Comparison of ENCODE assay signal across 1 cellular context in genomic region chr10:14954001-14954770, GRCh38.
TF ChIP-seq lines count a peak whose summit lies in the region.

DCLRE1C (minus strand) TSS chr10:14954096; CDS start chr10:14954010, 86 bp downstream.

TF ChIP-seq in HepG2, 621 proteins besides CTCF, POLR2A, EP300 and RAD21 (continued from another document and continues in another):
- TF ChIP-seq ZNF142 (CRISPR knock-in tag; IDR thresholded peaks at IDR 0.05) (peak; percentile 97), TBP (CRISPR knock-in tag; IDR thresholded peaks at IDR 0.05) (no peak), MYPOP (CRISPR knock-in tag; IDR thresholded peaks at IDR 0.05) (peak; percentile 98), GZF1 (CRISPR knock-in tag; IDR thresholded peaks at IDR 0.05) (peak; percentile 90), MTA3 (CRISPR knock-in tag; IDR thresholded peaks at IDR 0.05) (no peak), PCBP1 (IDR thresholded peaks at IDR 0.05; ENCODE audit: borderline replicate concordance, low read depth, low read length) (0 out of 2 replicates have a peak, but pooled peaks have one; percentile 84), MAFK (conservative IDR thresholded peaks at IDR 0.05 in 1 of 2, IDR thresholded peaks at IDR 0.05 in 1 of 2; ENCODE audit: low read length in 2 of 2) (no peak), ZNF17 (CRISPR knock-in tag; IDR thresholded peaks at IDR 0.05) (no peak), NFRKB (IDR thresholded peaks at IDR 0.05) (no peak), SRSF9 (IDR thresholded peaks at IDR 0.05; ENCODE audit: borderline replicate concordance, insufficient read depth, low read depth, low read length, poor library complexity, severe bottlenecking) (no peak), CEBPB (IDR thresholded peaks at IDR 0.05; ENCODE audit: borderline replicate concordance, low read depth, low read length) (no peak), HOXA7 (CRISPR knock-in tag; IDR thresholded peaks at IDR 0.05) (no peak), ELF1 (CRISPR knock-in tag; IDR thresholded peaks at IDR 0.05) (peak; percentile 99), TMF1 (CRISPR knock-in tag; IDR thresholded peaks at IDR 0.05; ENCODE audit: low read depth) (peak; percentile 98), XBP1 (CRISPR knock-in tag; IDR thresholded peaks at IDR 0.05) (no peak), IRF1 (CRISPR knock-in tag; IDR thresholded peaks at IDR 0.05; ENCODE audit: low read depth) (peak; percentile 94; the same call in 1 of the 2 replicates), SP4 (CRISPR knock-in tag; IDR thresholded peaks at IDR 0.05) (peak; percentile 90), ZNF12 (CRISPR knock-in tag; IDR thresholded peaks at IDR 0.05) (no peak), HINFP (CRISPR knock-in tag; IDR thresholded peaks at IDR 0.05; ENCODE audit: low read depth) (peak; percentile 92; the same call in 1 of the 2 replicates), SIN3A (IDR thresholded peaks at IDR 0.05; ENCODE audit: borderline replicate concordance, low read depth, low read length) (peak; percentile 72), ZNF766 (CRISPR knock-in tag; IDR thresholded peaks at IDR 0.05; ENCODE audit: borderline replicate concordance) (peak; percentile 92; the same call in 1 of the 2 replicates), NFIC (IDR thresholded peaks at IDR 0.05; ENCODE audit: low read length) (0 out of 2 replicates have a peak, but pooled peaks have one; percentile 27), FOSL2 (CRISPR knock-in tag; IDR thresholded peaks at IDR 0.05) (peak; percentile 56), ZNF724P (CRISPR knock-in tag; IDR thresholded peaks at IDR 0.05; ENCODE audit: borderline replicate concordance) (peak; percentile 99), SNAI1 (CRISPR knock-in tag; IDR thresholded peaks at IDR 0.05; ENCODE audit: borderline replicate concordance) (peak; percentile 40; the same call in 1 of the 2 replicates), DRAP1 (CRISPR knock-in tag; IDR thresholded peaks at IDR 0.05) (peak; percentile 61; the same call in 1 of the 2 replicates), HOXA5 (CRISPR knock-in tag; IDR thresholded peaks at IDR 0.05) (peak; percentile 84), ATF1 (CRISPR knock-in tag; IDR thresholded peaks at IDR 0.05) (0 out of 2 replicates have a peak, but pooled peaks have one; percentile 56), MTF2 (CRISPR knock-in tag; IDR thresholded peaks at IDR 0.05; ENCODE audit: borderline replicate concordance) (no peak), SRSF4 (IDR thresholded peaks at IDR 0.05; ENCODE audit: low read depth, low read length, poor library complexity, severe bottlenecking) (no peak), AKNA (CRISPR knock-in tag; IDR thresholded peaks at IDR 0.05; ENCODE audit: borderline replicate concordance) (0 out of 2 replicates have a peak, but pooled peaks have one; percentile 48), SMARCE1 (IDR thresholded peaks at IDR 0.05; ENCODE audit: borderline replicate concordance) (no peak), EHMT2 (IDR thresholded peaks at IDR 0.05; ENCODE audit: borderline replicate concordance, low read depth, low read length) (no peak), MLX (CRISPR knock-in tag; IDR thresholded peaks at IDR 0.05) (no peak; the same call in 1 of the 2 replicates), ZNF260 (CRISPR knock-in tag; IDR thresholded peaks at IDR 0.05; ENCODE audit: borderline replicate concordance, low read depth) (no peak), ZNF10 (CRISPR knock-in tag; IDR thresholded peaks at IDR 0.05; ENCODE audit: borderline replicate concordance, low read depth) (no peak), GATAD1 (CRISPR knock-in tag; IDR thresholded peaks at IDR 0.05) (peak; percentile 87), MED8 (CRISPR knock-in tag; IDR thresholded peaks at IDR 0.05; ENCODE audit: insufficient replicate concordance) (peak; percentile 37), ZKSCAN8 (CRISPR knock-in tag; IDR thresholded peaks at IDR 0.05; ENCODE audit: borderline replicate concordance) (no peak), ZNF644 (CRISPR knock-in tag; IDR thresholded peaks at IDR 0.05; ENCODE audit: low read depth) (no peak), HDAC1 (CRISPR knock-in tag; IDR thresholded peaks at IDR 0.05) (peak; percentile 90), ZKSCAN5 (CRISPR knock-in tag; IDR thresholded peaks at IDR 0.05) (no peak), ZNF253 (CRISPR knock-in tag; IDR thresholded peaks at IDR 0.05; ENCODE audit: borderline replicate concordance) (peak; percentile 100), KDM4B (CRISPR knock-in tag; IDR thresholded peaks at IDR 0.05) (no peak), ZNF749 (CRISPR knock-in tag; IDR thresholded peaks at IDR 0.05; ENCODE audit: borderline replicate concordance) (peak; percentile 100), ZNF589 (CRISPR knock-in tag; conservative IDR thresholded peaks at IDR 0.05) (peak; percentile 98), RAD51 (IDR thresholded peaks at IDR 0.05; ENCODE audit: borderline replicate concordance) (no peak), ZNF839 (CRISPR knock-in tag; IDR thresholded peaks at IDR 0.05; ENCODE audit: borderline replicate concordance) (peak; percentile 95; the same call in 1 of the 2 replicates), ZNF280D (CRISPR knock-in tag; IDR thresholded peaks at IDR 0.05) (peak; percentile 97)
